ENCODE assay signal across 18 cellular contexts in genomic region chr20:62895539-62895938, GRCh38. TPM values are rescaled to one million over a fixed set of nuclear protein-coding genes. Genes with fewer than 3 reads are reported as not detected.
A peak's percentile ranks its signal among the peaks of the same experiment; 100 is the strongest.
DNase-seq lines count a peak whose midpoint lies in the region; ATAC-seq, FAIRE-seq and TF ChIP-seq lines count a peak whose summit lies in the region.
"Had no signal": no experiment of that assay in that cellular context is flagged by ENCODE, and none has a peak within 500 bp of the region (broad histone marks: within the 10 kb centered on the region; RNA-seq: fewer than 3 reads in every experiment).

No MANE protein-coding gene starts in this region.

- peak overlapping the region; percentile 86 for H3K27ac Mint-ChIP-seq in endodermal cell
- H3K27ac Mint-ChIP-seq in stimulated activated naive B cell treated with anti-CD40 and anti-IgM and Interleukin-4, amounts not matched to agents 10 μg/mL and 1 μg/mL and 100 μg/mL, for 72 hours, result peak overlapping the region; percentile 31
- H3K27ac Mint-ChIP-seq: HFFc6 had no signal

- H3K36me3 ChIP-seq in endodermal cell (ENCODE audit: control insufficient read depth, insufficient read depth, low read length), result peaks cover 76% of the 10 kb centered on the region

- H3K4me1 ChIP-seq in endodermal cell (ENCODE audit: control insufficient read depth, insufficient read depth, low read length), result peaks cover 19% of the 10 kb centered on the region

- intact Hi-C loops in cardiac septum (cut with DNase I), result no loop called here
- intact Hi-C loops in left ventricle myocardium superior (cut with micrococcal nuclease), result no loop called here

- H3K27me3 ChIP-seq in endodermal cell (ENCODE audit: control insufficient read depth, insufficient read depth, low read length, poor library complexity, severe bottlenecking), result no peaks in the 10 kb centered on the region

- DNase-seq in cardiac septum (ENCODE audit: low spot score) (peak; percentile 9), left ventricle myocardium superior (no peak), HTR-8/SVneo (ENCODE audit: insufficient read length, low spot score) (no peak), endodermal cell (no peak), GDM1 (lab: John Stamatoyannopoulos, UW) (no peak), SHP77 (lab: John Stamatoyannopoulos, UW) (no peak)
- DNase-seq in stimulated activated naive B cell treated with anti-CD40 and anti-IgM and Interleukin-4, amounts not matched to agents 10 μg/mL and 1 μg/mL and 100 μg/mL, for 72 hours, result no peak
- DNase-seq: EL, GM23248, HFFc6, NCI-H1048, NCI-H2171 treated with DMSO at 0.1 percent for 48 hours, NCI-H510A, NCI-H82, PC-3 had no signal

- 90 to 100% methylated on average over 9 of the region's 9 CpGs for WGBS in endodermal cell (ENCODE audit: insufficient coverage in 1 of 2, insufficient read length in 1 of 2), 2 experiments

- H3K4me1 Mint-ChIP-seq in endodermal cell, result peaks cover 26% of the 10 kb centered on the region
- H3K4me1 Mint-ChIP-seq in stimulated activated naive B cell treated with anti-CD40 and anti-IgM and Interleukin-4, amounts not matched to agents 10 μg/mL and 1 μg/mL and 100 μg/mL, for 72 hours, result peaks cover 19 to 24% of the 10 kb centered on the region in 2 donors

- no peak for TF ChIP-seq CTCF in endodermal cell (conservative IDR thresholded peaks at IDR 0.05)

- no peak overlapping the region for H3K27ac ChIP-seq in endodermal cell (ENCODE audit: low read depth, low read length)
- H3K27ac ChIP-seq: GM23248, SK-N-MC had no signal

- peaks cover 60% of the 10 kb centered on the region for H3K36me3 Mint-ChIP-seq in endodermal cell (ENCODE audit: low read depth)
- H3K36me3 Mint-ChIP-seq in stimulated activated naive B cell treated with anti-CD40 and anti-IgM and Interleukin-4, amounts not matched to agents 10 μg/mL and 1 μg/mL and 100 μg/mL, for 72 hours, result peaks cover 32 to 64% of the 10 kb centered on the region in 2 donors

- ATAC-seq in left ventricle myocardium superior (no peak), GM21528 (IDR thresholded peaks at IDR 0.05; ENCODE audit: low FRiP score, unreplicated experiment) (no peak)
- no peak for ATAC-seq in stimulated activated naive B cell treated with anti-CD40 and anti-IgM and Interleukin-4, amounts not matched to agents 10 μg/mL and 1 μg/mL and 100 μg/mL, for 72 hours (replicated peaks)
- ATAC-seq: PC-3 had no signal

- H3K4me3 ChIP-seq in endodermal cell (ENCODE audit: low read length), result no peak overlapping the region
- H3K4me3 ChIP-seq: GM23248, SK-N-MC had no signal

- no peaks in the 10 kb centered on the region for H3K9me3 ChIP-seq in endodermal cell (ENCODE audit: control insufficient read depth, low read length)

- peak; percentile 13 for FAIRE-seq in HTR-8/SVneo (lab: Jason Lieb, UNC)

- no peaks in the 10 kb centered on the region for H3K9me3 Mint-ChIP-seq in endodermal cell
- no peaks in the 10 kb centered on the region for H3K9me3 Mint-ChIP-seq in stimulated activated naive B cell treated with anti-CD40 and anti-IgM and Interleukin-4, amounts not matched to agents 10 μg/mL and 1 μg/mL and 100 μg/mL, for 72 hours
- H3K9me3 Mint-ChIP-seq: CD14-positive monocyte, HFFc6 had no signal

- H3K9ac ChIP-seq in endodermal cell (ENCODE audit: extremely low read depth, low read length, poor library complexity, severe bottlenecking), result no peak overlapping the region
- H3K9ac ChIP-seq: GM23248 had no signal

- no peaks in the 10 kb centered on the region for H3K27me3 Mint-ChIP-seq in endodermal cell (ENCODE audit: insufficient read depth)
- no peaks in the 10 kb centered on the region for H3K27me3 Mint-ChIP-seq in stimulated activated naive B cell treated with anti-CD40 and anti-IgM and Interleukin-4, amounts not matched to agents 10 μg/mL and 1 μg/mL and 100 μg/mL, for 72 hours

- H3K4me3 Mint-ChIP-seq in endodermal cell, result no peak overlapping the region
- no peak overlapping the region for H3K4me3 Mint-ChIP-seq in stimulated activated naive B cell treated with anti-CD40 and anti-IgM and Interleukin-4, amounts not matched to agents 10 μg/mL and 1 μg/mL and 100 μg/mL, for 72 hours
- H3K4me3 Mint-ChIP-seq: CD14-positive monocyte, HFFc6 had no signal

RNA-seq across cellular contexts. Expression of gene DIDO1, which starts 30.8 kb away (rescaled TPM):
- 38.9 TPM for total RNA-seq in cardiac septum
- total RNA-seq in left ventricle myocardium superior, result 38.3 TPM
- 10 to 100 TPM; 53.5 to 68.3 TPM for total RNA-seq in endodermal cell
- polyA plus RNA-seq in endodermal cell (2013, experiment 1 of 2), result 47.8 TPM
- polyA plus RNA-seq in endodermal cell (2013, experiment 2 of 2), result 43.0 TPM

RNA-seq across cellular contexts. Expression of gene TCFL5, which starts 33.9 kb away (rescaled TPM):
- 7.8 TPM for total RNA-seq in cardiac septum
- total RNA-seq in left ventricle myocardium superior, result 6.1 TPM
- total RNA-seq in endodermal cell, result 10 to 100 TPM; 15.8 to 17.4 TPM
- 21.1 TPM for polyA plus RNA-seq in endodermal cell (2013, experiment 1 of 2)
- polyA plus RNA-seq in endodermal cell (2013, experiment 2 of 2), result 22.4 TPM

RNA-seq across cellular contexts. Expression of gene GID8, which starts 42.4 kb away (rescaled TPM):
- 16.4 TPM for total RNA-seq in cardiac septum
- 16.1 TPM for total RNA-seq in left ventricle myocardium superior
- 10 to 100 TPM; 51.5 to 52.1 TPM for total RNA-seq in endodermal cell
- 47.3 TPM for polyA plus RNA-seq in endodermal cell (2013, experiment 1 of 2)
- polyA plus RNA-seq in endodermal cell (2013, experiment 2 of 2), result 41.8 TPM

RNA-seq across cellular contexts. Expression of gene SLC17A9, which starts 57.0 kb away (rescaled TPM):
- total RNA-seq in cardiac septum (1.7 TPM), left ventricle myocardium superior (1.5 TPM), endodermal cell (10 to 100 TPM in 1 of 2 donors, 1 to 10 TPM in 1; 8.9 to 10.2 TPM)
- polyA plus RNA-seq in endodermal cell (2013, experiment 1 of 2), result 3.2 TPM
- polyA plus RNA-seq in endodermal cell (2013, experiment 2 of 2), result 3.4 TPM
- total RNA-seq: PC-3 had no signal
